23 cellular contexts compared by ENCODE assay signal in genomic region chr16:1345651-1346421, GRCh38.
"Had no signal": no experiment of that assay in that cellular context is flagged by ENCODE, and none has a peak within 500 bp of the region (broad histone marks: within the 10 kb centered on the region; RNA-seq: fewer than 3 reads in every experiment).

No MANE protein-coding gene starts in this region.

- H3K27ac ChIP-seq: epithelial cell of prostate, gastrocnemius medialis, heart right ventricle, left lung, prostate gland, right atrium auricular region, sigmoid colon, suprapubic skin, thyroid gland had no signal

- FAIRE-seq: colon, islet of Langerhans had no signal

- H3K9me3 ChIP-seq: gastrocnemius medialis, heart right ventricle, left lung, mucosa of descending colon, prostate gland, right atrium auricular region, sigmoid colon, suprapubic skin, thyroid gland had no signal

- H3K4me3 ChIP-seq: gastrocnemius medialis, heart right ventricle, left lung, mucosa of descending colon, prostate gland, right atrium auricular region, sigmoid colon, suprapubic skin, thyroid gland had no signal

- H3K27me3 ChIP-seq: gastrocnemius medialis, heart right ventricle, left lung, right atrium auricular region, sigmoid colon, thyroid gland had no signal

- ATAC-seq: esophagus mucosa; gastrocnemius medialis; heart right ventricle; left cardiac atrium; left lung; mucosa of descending colon; natural killer cell treated with Interleukin-12 subunit alpha and Interleukin-12 subunit beta and Interleukin-15 and Interleukin-18, amount 100 ng/mL, for 72 hours; stimulated activated naive CD8-positive, alpha-beta T cell treated with anti-CD3 and anti-CD28 coated beads, Interleukin-15, amount 100 ng/mL, for 72 hours had no signal

- DNase-seq: effector CD8-positive, alpha-beta T cell; endodermal cell; foreskin fibroblast; gastrocnemius medialis; heart right ventricle; hippocampal formation; left cardiac atrium; mesenchymal stem cell; mucosa of descending colon; naive B cell; sigmoid colon; stimulated activated naive CD4-positive, alpha-beta T cell; stimulated activated naive CD8-positive, alpha-beta T cell treated with anti-CD3 and anti-CD28 coated beads, Interleukin-15, amount 100 ng/mL, for 72 hours; thyroid gland had no signal
